ENCODE assay signal across 8 cellular contexts in genomic region chr6:15936503-15936902, GRCh38.
DNase-seq lines count a peak whose midpoint lies in the region; ATAC-seq, FAIRE-seq and TF ChIP-seq lines count a peak whose summit lies in the region.

No MANE protein-coding gene starts in this region.

- intact Hi-C loops in left ventricle myocardium superior (cut with micrococcal nuclease), result no loop called here

- peak; percentile 82 for FAIRE-seq in GM12891 (lab: Jason Lieb, UNC)

- peak; percentile 84 for ATAC-seq in GM19452 (IDR thresholded peaks at IDR 0.05; ENCODE audit: unreplicated experiment)
- ATAC-seq in HG03139 (IDR thresholded peaks at IDR 0.05; ENCODE audit: unreplicated experiment), result peak; percentile 80
- ATAC-seq in left ventricle myocardium superior, result no peak

- no peak for TF ChIP-seq POLR2A in GM12891 (IDR thresholded peaks at IDR 0.05; ENCODE audit: low read depth, low read length)

- DNase-seq in GM12891 (ENCODE audit: insufficient read length, low spot score) (peak; percentile 17), OCI-M1 (lab: John Stamatoyannopoulos, UW) (peak; percentile 75), left ventricle myocardium superior (no peak), mucosa of gallbladder (ENCODE audit: low spot score) (no peak), HCEC 1CT (no peak), NCI-H2171 (lab: John Stamatoyannopoulos, UW) (no peak)

TF ChIP-seq in GM12891, 5 proteins besides CTCF, POLR2A, EP300 and RAD21:
- TF ChIP-seq POU2F2 (IDR thresholded peaks at IDR 0.05; ENCODE audit: low read depth, low read length) (no peak), SPI1 (IDR thresholded peaks at IDR 0.05; ENCODE audit: low read depth, low read length) (peak; percentile 99)

Comparison
In these comparisons a context has a peak if more than half of its experiments do, and no peak if none do; other contexts are left out.
1. DNase-seq: peak in GM12891 (single experiment) and OCI-M1 (single experiment); none in left ventricle myocardium superior (single experiment), mucosa of gallbladder (single experiment), HCEC 1CT (single experiment) and NCI-H2171 (single experiment).